In genomic region chr7:47413526-47414341, GRCh38 we compare ENCODE assay signal across 28 cellular contexts.
DNase-seq lines count a peak whose midpoint lies in the region; ATAC-seq and TF ChIP-seq lines count a peak whose summit lies in the region.
"Had no signal": no experiment of that assay in that cellular context is flagged by ENCODE, and none has a peak within 500 bp of the region (broad histone marks: within the 10 kb centered on the region; RNA-seq: fewer than 3 reads in every experiment).

No MANE protein-coding gene starts in this region.

- TF ChIP-seq CTCF in left ventricle myocardium inferior (IDR thresholded peaks at IDR 0.05; ENCODE audit: borderline replicate concordance): no peak
- no peak for TF ChIP-seq CTCF in mesothelial cell of epicardium (IDR thresholded peaks at IDR 0.05; ENCODE audit: unreplicated experiment)

- H3K4me1 Mint-ChIP-seq in mesothelial cell of epicardium: peaks cover 3% of the 10 kb centered on the region
- H3K4me1 Mint-ChIP-seq: CD14-positive monocyte; CD8-positive, alpha-beta memory T cell had no signal

- H3K27me3 Mint-ChIP-seq in mesothelial cell of epicardium (ENCODE audit: low read depth): no peaks in the 10 kb centered on the region
- H3K27me3 Mint-ChIP-seq: CD8-positive, alpha-beta memory T cell had no signal

- WGBS in right cardiac atrium: 79% methylated on average over 17 of the region's 17 CpGs

- peaks cover 38% of the 10 kb centered on the region for H3K36me3 ChIP-seq in left ventricle myocardium inferior
- H3K36me3 ChIP-seq: BE2C had no signal

- H3K27ac ChIP-seq in right cardiac atrium (ENCODE audit: low read length) (no peak overlapping the region), left ventricle myocardium inferior (replicated peaks) (peak overlapping the region; percentile 22)
- H3K27ac ChIP-seq: PC-9 had no signal

- peaks cover 54% of the 10 kb centered on the region for H3K36me3 Mint-ChIP-seq in mesothelial cell of epicardium
- H3K36me3 Mint-ChIP-seq: CD8-positive, alpha-beta memory T cell had no signal

- H3K9me3 ChIP-seq in right cardiac atrium (ENCODE audit: control insufficient read depth, low read length) (no peaks in the 10 kb centered on the region), left ventricle myocardium inferior (replicated peaks) (no peaks in the 10 kb centered on the region)
- H3K9me3 ChIP-seq: BE2C, HAP-1, MG63 had no signal

- peak overlapping the region; percentile 61 for H3K27ac Mint-ChIP-seq in mesothelial cell of epicardium
- H3K27ac Mint-ChIP-seq: CD8-positive, alpha-beta memory T cell; GM23338 had no signal

- ATAC-seq in Right ventricle myocardium inferior (peak; percentile 30), right cardiac atrium (no peak), sciatic nerve (no peak), GM21717 (IDR thresholded peaks at IDR 0.05; ENCODE audit: unreplicated experiment) (no peak)
- ATAC-seq: GM23338 had no signal

- H3K4me3 ChIP-seq in right cardiac atrium (ENCODE audit: low read length) (no peak overlapping the region), left ventricle myocardium inferior (no peak overlapping the region)
- H3K4me3 ChIP-seq: GM23338, HAP-1, MG63, PC-9 had no signal

- H3K4me1 ChIP-seq in right cardiac atrium (ENCODE audit: control insufficient read depth, insufficient read depth, low read length): no peaks in the 10 kb centered on the region
- peaks cover 10% of the 10 kb centered on the region for H3K4me1 ChIP-seq in left ventricle myocardium inferior
- H3K4me1 ChIP-seq: BE2C, HAP-1 had no signal

- H3K9me3 Mint-ChIP-seq in mesothelial cell of epicardium: no peaks in the 10 kb centered on the region
- H3K9me3 Mint-ChIP-seq: CD14-positive monocyte, GM23338 had no signal

- DNase-seq in Right ventricle myocardium inferior (ENCODE audit: missing footprints) (no peak), right cardiac atrium (no peak), left ventricle myocardium inferior (no peak), mesothelial cell of epicardium (ENCODE audit: low spot score in 2 of 2, unreplicated experiment in 2 of 2) (no peak), sciatic nerve (ENCODE audit: low spot score) (peak; percentile 45), UCSD-AML1 (lab: John Stamatoyannopoulos, UW; ENCODE audit: unreplicated experiment) (no peak), NCI-H526 treated with DMSO at 0.1 percent for 48 hours (lab: John Stamatoyannopoulos, UW) (no peak)
- DNase-seq: 8988T; ACHN; BE2C; Calu3; CD8-positive, alpha-beta memory T cell; DMS153; DND-41; IMR-90; KG1; MG63; NCI-H1105 treated with DMSO at 0.1 percent for 48 hours; NCI-H146; NCI-H2029; NCI-H446; NCI-H526; PC-9; SHP77 had no signal

- intact Hi-C loops in Right ventricle myocardium inferior (cut with DNase I) (no loop called here), right cardiac atrium (cut with DNase I) (no loop called here), left ventricle myocardium inferior (cut with micrococcal nuclease) (no loop called here), sciatic nerve (cut with DNase I) (no loop called here)

- H3K4me3 Mint-ChIP-seq in mesothelial cell of epicardium: no peak overlapping the region
- H3K4me3 Mint-ChIP-seq: CD14-positive monocyte, GM23338 had no signal

- H3K27me3 ChIP-seq in right cardiac atrium (ENCODE audit: control insufficient read depth, insufficient read depth): no peaks in the 10 kb centered on the region
- H3K27me3 ChIP-seq in left ventricle myocardium inferior (ENCODE audit: low read depth): no peaks in the 10 kb centered on the region
- H3K27me3 ChIP-seq: BE2C, MG63 had no signal
